ENCODE assay signal across 35 cellular contexts in the genomic region with DNA sequence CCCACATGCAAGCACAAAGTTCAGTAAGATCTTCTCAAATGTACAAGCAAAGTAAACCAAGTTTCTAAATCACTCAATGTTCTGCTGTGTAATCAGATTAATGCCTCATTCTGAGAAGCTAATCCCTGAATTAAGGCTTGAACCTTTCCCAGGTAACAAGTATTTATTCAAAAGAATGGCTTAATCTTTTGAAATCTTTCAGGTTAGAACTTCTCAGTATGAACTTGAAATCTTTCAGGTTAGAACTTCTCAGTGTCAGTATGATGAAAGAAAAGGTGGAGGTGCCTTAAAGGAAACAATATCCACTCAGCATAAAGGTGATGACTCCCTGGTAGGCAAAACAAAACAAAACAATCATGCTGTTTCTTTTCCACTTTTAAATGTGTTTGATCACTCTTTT. TPM values are rescaled to one million over a fixed set of nuclear protein-coding genes. Genes with fewer than 3 reads are reported as not detected.
"Had no signal": no experiment of that assay in that cellular context is flagged by ENCODE, and none has a peak within 500 bp of the region (broad histone marks: within the 10 kb centered on the region; RNA-seq: fewer than 3 reads in every experiment).

No MANE protein-coding gene starts in this region.

- H3K36me3 ChIP-seq: esophagus muscularis mucosa, heart right ventricle, lower lobe of right lung, ovary, sigmoid colon, stomach, thyroid gland, vagina had no signal

- ATAC-seq: effector memory CD8-positive, alpha-beta T cell; heart right ventricle; left colon; left ventricle myocardium superior; lower lobe of right lung; natural killer cell; psoas muscle; right cardiac atrium; stimulated activated effector memory CD8-positive, alpha-beta T cell treated with anti-CD3 and anti-CD28 coated beads, Interleukin-12 subunit alpha, Interleukin-12 subunit beta, amount 100 ng/mL, for 72 hours had no signal

- H3K4me1 ChIP-seq: esophagus muscularis mucosa, heart right ventricle, lower lobe of right lung, psoas muscle, sigmoid colon, stomach, thyroid gland, vagina had no signal

- FAIRE-seq: endometrium had no signal

- H3K4me3 ChIP-seq: coronary artery, esophagus muscularis mucosa, heart right ventricle, lower lobe of right lung, ovary, psoas muscle, sigmoid colon, stomach, thyroid gland, vagina had no signal

- DNase-seq: dermis blood vessel endothelial cell; effector memory CD8-positive, alpha-beta T cell; foreskin melanocyte; glutamatergic neuron; heart right ventricle; hippocampal formation; left colon; left ventricle myocardium superior; lower lobe of right lung; natural killer cell; occipital lobe; ovary; posterior cingulate gyrus; psoas muscle; right cardiac atrium; sigmoid colon; stimulated activated CD4-positive, alpha-beta T cell treated with anti-CD3 and anti-CD28 coated beads, Interleukin-2, amount 100 ng/mL, for 24 hours; stimulated activated CD4-positive, alpha-beta T cell treated with anti-CD3 and anti-CD28 coated beads, Interleukin-4, amount 100 ng/mL, for 24 hours; stimulated activated naive CD4-positive, alpha-beta T cell treated with Interleukin-2 at 50 U/mL for 16 hours; stomach; thyroid gland; trophoblast cell had no signal

- H3K27me3 ChIP-seq: esophagus muscularis mucosa, heart right ventricle, ovary, sigmoid colon, stomach, thyroid gland, vagina had no signal

- H3K27ac ChIP-seq: coronary artery, esophagus muscularis mucosa, heart right ventricle, lower lobe of right lung, ovary, psoas muscle, sigmoid colon, stomach, thyroid gland, vagina had no signal

RNA-seq across cellular contexts. Expression of a gene that starts 29.0 kb away (rescaled TPM):
- total RNA-seq: dermis blood vessel endothelial cell, heart right ventricle, kidney epithelial cell, left colon, left ventricle myocardium superior, lower lobe of right lung, mononuclear cell, natural killer cell, ovary, psoas muscle, renal cortical epithelial cell, right cardiac atrium, sigmoid colon, skeletal muscle tissue, subcutaneous adipose tissue, temporal lobe, thyroid gland, ureter had no signal
- polyA plus RNA-seq: neural cell, ovary had no signal
